8 cellular contexts compared by ENCODE assay signal in the genomic region with DNA sequence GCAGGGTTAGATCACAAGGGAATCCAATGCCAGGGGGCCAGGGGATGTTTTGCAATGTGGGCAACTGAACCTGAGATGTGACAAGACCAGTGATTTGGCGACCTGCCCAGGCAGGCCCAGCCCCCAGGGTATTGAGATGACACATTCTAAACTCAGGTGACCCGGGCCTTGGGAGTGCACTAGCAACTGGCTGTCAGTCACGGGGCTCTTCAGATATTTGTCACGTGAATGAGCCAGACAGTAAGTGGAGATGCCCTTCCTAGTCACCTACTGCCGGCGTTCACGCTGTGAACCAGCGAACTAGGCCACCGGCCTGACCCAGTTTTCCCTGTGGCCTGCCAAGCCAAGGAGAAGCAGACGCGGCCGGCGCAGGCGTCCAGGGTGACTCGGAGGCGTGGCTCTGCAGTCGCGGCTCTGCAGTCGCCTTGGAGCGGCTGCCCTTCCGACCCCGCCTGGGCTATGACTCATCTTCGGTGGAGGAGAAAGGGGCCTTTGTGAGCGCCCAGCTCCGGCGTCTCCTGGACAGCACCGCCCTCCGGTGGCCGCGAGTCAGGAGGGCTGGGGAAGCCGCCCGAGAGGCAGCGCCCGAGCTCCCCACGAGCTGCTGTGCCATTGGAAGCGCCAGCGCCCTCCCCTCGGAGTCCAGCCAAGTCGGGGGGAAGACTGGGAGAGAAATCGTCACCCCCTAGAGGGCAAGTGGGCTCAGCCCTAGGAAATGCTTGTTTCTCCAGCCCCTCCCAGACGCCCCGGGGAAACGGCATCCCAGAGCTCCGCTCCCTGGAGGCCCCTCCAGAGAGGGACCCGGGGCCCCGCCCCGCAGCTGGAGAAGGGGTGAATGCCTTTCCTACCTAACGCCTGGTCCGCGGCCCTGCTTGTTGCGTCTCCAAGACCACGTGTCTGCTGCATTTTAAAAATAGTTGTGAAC. TPM values are rescaled to one million over a fixed set of nuclear protein-coding genes. Genes with fewer than 3 reads are reported as not detected.
DNase-seq lines count a peak whose midpoint lies in the region; ATAC-seq and TF ChIP-seq lines count a peak whose summit lies in the region.

No MANE protein-coding gene starts in this region.

- H3K27me3 ChIP-seq in DOHH2 (ENCODE audit: control insufficient read depth, low read length): no peaks in the 10 kb centered on the region
- peaks cover 2% of the 10 kb centered on the region; the same call in 1 of the 2 replicates for H3K27me3 ChIP-seq in Karpas-422 (ENCODE audit: low read length)

- intact Hi-C loops in activated T-helper 2 cell treated with anti-CD3 and anti-CD28 coated beads, Interferon-gamma antibody, Interleukin-2, Interleukin-4, amounts not matched to agents 10 μg/mL and 5 μg/mL and 100 μg/mL, durations not matched to agents 14 hours and 24 hours and 36 hours (cut with micrococcal nuclease): loop anchor here (1.0 to 2.0 kb wide), 3 partner anchors 16 to 96 kb away; no protein-coding TSS in a partner anchor

- H3K36me3 ChIP-seq in DOHH2 (ENCODE audit: control insufficient read depth, low read length): no peaks in the 10 kb centered on the region
- H3K36me3 ChIP-seq in Karpas-422 (ENCODE audit: insufficient read depth, low read length): no peaks in the 10 kb centered on the region

- H3K4me3 Mint-ChIP-seq in activated T-helper 2 cell treated with anti-CD3 and anti-CD28 coated beads, Interferon-gamma antibody, Interleukin-2, Interleukin-4, amounts not matched to agents 10 μg/mL and 5 μg/mL and 100 μg/mL, durations not matched to agents 14 hours and 24 hours and 36 hours (ENCODE audit: low read depth): peak overlapping the region; percentile 85
- H3K4me3 Mint-ChIP-seq in nephron: peak overlapping the region; percentile 78 to 82 (median 81)

- H3K27ac Mint-ChIP-seq in activated T-helper 2 cell treated with anti-CD3 and anti-CD28 coated beads, Interferon-gamma antibody, Interleukin-2, Interleukin-4, amounts not matched to agents 10 μg/mL and 5 μg/mL and 100 μg/mL, durations not matched to agents 14 hours and 24 hours and 36 hours: peak overlapping the region; percentile 99
- peak overlapping the region; percentile 65 to 93 (median 87) for H3K27ac Mint-ChIP-seq in nephron

- no peaks in the 10 kb centered on the region for H3K79me2 ChIP-seq in DOHH2 (ENCODE audit: control insufficient read depth, low read length)
- no peaks in the 10 kb centered on the region for H3K79me2 ChIP-seq in Karpas-422 (ENCODE audit: low read length)

- H3K9me3 ChIP-seq in DOHH2 (ENCODE audit: control insufficient read depth, insufficient read depth, low read length) (no peaks in the 10 kb centered on the region), Karpas-422 (ENCODE audit: low read length) (no peaks in the 10 kb centered on the region)

- peak; percentile 87 for ATAC-seq in GM21786 (IDR thresholded peaks at IDR 0.05; ENCODE audit: unreplicated experiment)
- peak; percentile 96 for ATAC-seq in stimulated activated naive CD8-positive, alpha-beta T cell treated with anti-CD3 and anti-CD28 coated beads, Interleukin-15, Interleukin-2, amounts not matched to agents 100 U/mL and 50 U/mL, for 24 hours

- H3K9me2 ChIP-seq in DOHH2 (replicated peaks; ENCODE audit: control insufficient read depth, low read length) (no peaks in the 10 kb centered on the region), Karpas-422 (replicated peaks; ENCODE audit: insufficient read depth, low read length) (no peaks in the 10 kb centered on the region)

- DNase-seq in Karpas-422: peak; percentile 94
- DNase-seq in RPMI8226: peak; percentile 98
- DNase-seq in activated T-helper 2 cell treated with anti-CD3 and anti-CD28 coated beads, Interferon-gamma antibody, Interleukin-2, Interleukin-4, amounts not matched to agents 10 μg/mL and 5 μg/mL and 100 μg/mL, durations not matched to agents 14 hours and 24 hours and 36 hours (ENCODE audit: low spot score): peak; percentile 84
- peak; percentile 94 for DNase-seq in fibroblast of peridontal ligament (ENCODE audit: extremely low read depth)
- DNase-seq in stimulated activated naive CD8-positive, alpha-beta T cell treated with anti-CD3 and anti-CD28 coated beads, Interleukin-15, Interleukin-2, amounts not matched to agents 100 U/mL and 50 U/mL, for 24 hours: peak; percentile 94

- TF ChIP-seq CTCF in DOHH2 (IDR thresholded peaks at IDR 0.05; ENCODE audit: low read depth, low read length, poor library complexity, severe bottlenecking): peak; percentile 68
- TF ChIP-seq CTCF in nephron (IDR thresholded peaks at IDR 0.05; ENCODE audit: unreplicated experiment in 3 of 3): peak; percentile 83 to 87 (median 85)

- peak overlapping the region; percentile 99 for H2AFZ ChIP-seq in Karpas-422 (ENCODE audit: low read length)

- H3K4me3 ChIP-seq in DOHH2 (ENCODE audit: low read length) (peak overlapping the region; percentile 77), Karpas-422 (ENCODE audit: low read length) (peak overlapping the region; percentile 78)

- H3F3A ChIP-seq in DOHH2 (ENCODE audit: control insufficient read depth, insufficient read depth): no peaks in the 10 kb centered on the region

- peaks cover 23% of the 10 kb centered on the region for H3K4me1 Mint-ChIP-seq in activated T-helper 2 cell treated with anti-CD3 and anti-CD28 coated beads, Interferon-gamma antibody, Interleukin-2, Interleukin-4, amounts not matched to agents 10 μg/mL and 5 μg/mL and 100 μg/mL, durations not matched to agents 14 hours and 24 hours and 36 hours (ENCODE audit: low read depth)
- peaks cover 47% of the 10 kb centered on the region for H3K4me1 Mint-ChIP-seq in nephron

- H3K36me3 Mint-ChIP-seq in activated T-helper 2 cell treated with anti-CD3 and anti-CD28 coated beads, Interferon-gamma antibody, Interleukin-2, Interleukin-4, amounts not matched to agents 10 μg/mL and 5 μg/mL and 100 μg/mL, durations not matched to agents 14 hours and 24 hours and 36 hours (ENCODE audit: low read depth): no peaks in the 10 kb centered on the region
- H3K36me3 Mint-ChIP-seq in nephron (ENCODE audit: low read depth): no peaks in the 10 kb centered on the region

- H3K27me3 Mint-ChIP-seq in activated T-helper 2 cell treated with anti-CD3 and anti-CD28 coated beads, Interferon-gamma antibody, Interleukin-2, Interleukin-4, amounts not matched to agents 10 μg/mL and 5 μg/mL and 100 μg/mL, durations not matched to agents 14 hours and 24 hours and 36 hours (ENCODE audit: low read depth): no peaks in the 10 kb centered on the region
- no peaks in the 10 kb centered on the region for H3K27me3 Mint-ChIP-seq in nephron (ENCODE audit: low read depth)

- H3K27ac ChIP-seq in DOHH2 (ENCODE audit: low read depth, low read length) (peak overlapping the region; percentile 38), Karpas-422 (ENCODE audit: low read length) (no peak overlapping the region)

- H3K4me2 ChIP-seq in DOHH2 (ENCODE audit: low read length) (peak overlapping the region; percentile 97), Karpas-422 (ENCODE audit: low read depth, low read length, poor library complexity, severe bottlenecking) (peak overlapping the region; percentile 99)

- H4K20me1 ChIP-seq in DOHH2 (ENCODE audit: control insufficient read depth, insufficient read depth, low read depth, low read length) (no peaks in the 10 kb centered on the region), Karpas-422 (ENCODE audit: insufficient read depth, low read depth, low read length) (no peaks in the 10 kb centered on the region)

- no peaks in the 10 kb centered on the region for H3K9me3 Mint-ChIP-seq in activated T-helper 2 cell treated with anti-CD3 and anti-CD28 coated beads, Interferon-gamma antibody, Interleukin-2, Interleukin-4, amounts not matched to agents 10 μg/mL and 5 μg/mL and 100 μg/mL, durations not matched to agents 14 hours and 24 hours and 36 hours
- no peaks in the 10 kb centered on the region for H3K9me3 Mint-ChIP-seq in nephron

- peaks cover 26% of the 10 kb centered on the region for H3K4me1 ChIP-seq in DOHH2 (ENCODE audit: control insufficient read depth, low read length)
- H3K4me1 ChIP-seq in Karpas-422 (ENCODE audit: low read length): peaks cover 44% of the 10 kb centered on the region

- H3K9ac ChIP-seq in Karpas-422 (ENCODE audit: low read length): peak overlapping the region; percentile 72

RNA-seq across cellular contexts. Expression of a gene that starts 38.8 kb away (rescaled TPM):
- 106 and 128 TPM in 2 replicates for total RNA-seq in Karpas-422 (2014; rRNA removed; shearing (Covaris generic); ENCODE audit: low replicate concordance)
- 165 and 170 TPM in 2 replicates for total RNA-seq in activated T-helper 2 cell treated with anti-CD3 and anti-CD28 coated beads, Interferon-gamma antibody, Interleukin-2, Interleukin-4, amounts not matched to agents 10 μg/mL and 5 μg/mL and 100 μg/mL, durations not matched to agents 14 hours and 24 hours and 36 hours
